8 cellular contexts compared by ENCODE assay signal in genomic region chr20:47785900-47786762, GRCh38. TPM values are rescaled to one million over a fixed set of nuclear protein-coding genes. Genes with fewer than 3 reads are reported as not detected.
DNase-seq lines count a peak whose midpoint lies in the region; ATAC-seq, FAIRE-seq and TF ChIP-seq lines count a peak whose summit lies in the region.

No MANE protein-coding gene starts in this region.

- POLR2A ChIA-PET in CD4-positive, alpha-beta T cell (lab: Charles Lee): no interaction called here
- POLR2A ChIA-PET in PC-3 (lab: Charles Lee; ENCODE audit: unreplicated experiment): interaction anchor here (0.6 to 1.8 kb wide), 4 partner anchors 23 to 572 kb away, joined by 3 to 15 read pairs (median 4); no protein-coding TSS in a partner anchor

- CTCF ChIA-PET in CD4-positive, alpha-beta T cell (lab: Charles Lee): no interaction called here
- CTCF ChIA-PET in PC-3 (lab: Charles Lee): interaction anchor here (0.6 to 1.8 kb wide), 9 partner anchors 58 to 835 kb away, joined by 3 to 11 read pairs (median 3); no protein-coding TSS in a partner anchor

- peak overlapping the region; percentile 48 for H3K4me3 Mint-ChIP-seq in CD4-positive, alpha-beta T cell

- H3K4me1 ChIP-seq in PC-3 (ENCODE audit: insufficient read depth, low read length): peaks cover 66% of the 10 kb centered on the region
- H3K4me1 ChIP-seq in keratinocyte (ENCODE audit: control insufficient read depth, extremely low read depth, insufficient read depth, low read length): peaks cover 38% of the 10 kb centered on the region
- H3K4me1 ChIP-seq in skeletal muscle satellite cell (ENCODE audit: control insufficient read depth, insufficient read depth, low read length): peaks cover 12% of the 10 kb centered on the region

- H3F3A ChIP-seq in PC-3 (ENCODE audit: low read length, unreplicated experiment): peaks cover 11% of the 10 kb centered on the region

- peaks cover 59% of the 10 kb centered on the region for H3K27me3 ChIP-seq in CD4-positive, alpha-beta T cell (ENCODE audit: control insufficient read depth, insufficient read depth, low read length)
- H3K27me3 ChIP-seq in H7 (ENCODE audit: control insufficient read depth, insufficient read depth, low read length) (peaks cover 22% of the 10 kb centered on the region), PC-3 (ENCODE audit: low read length) (no peaks in the 10 kb centered on the region), keratinocyte (ENCODE audit: control insufficient read depth, extremely low read depth, insufficient read depth, low read length) (no peaks in the 10 kb centered on the region), skeletal muscle satellite cell (ENCODE audit: control insufficient read depth, insufficient read depth, low read length) (peaks cover 84% of the 10 kb centered on the region)

- H3K27me3 Mint-ChIP-seq in CD4-positive, alpha-beta T cell: peaks cover 80% of the 10 kb centered on the region

- intact Hi-C loops in CD4-positive, alpha-beta T cell (cut with DNase I, micrococcal nuclease): no loop called here
- intact Hi-C loops in PC-3 (cut with micrococcal nuclease): loop anchor here (1.0 to 10.0 kb wide), 5 partner anchors 141 to 834 kb away; no protein-coding TSS in a partner anchor

- H3K4me2 ChIP-seq in PC-3 (ENCODE audit: low read length) (peak overlapping the region; percentile 93), keratinocyte (ENCODE audit: control insufficient read depth, extremely low read depth, insufficient read depth, low read depth, low read length) (peak overlapping the region; percentile 97), skeletal muscle satellite cell (ENCODE audit: low read length) (peak overlapping the region; percentile 83)

- H3K9ac ChIP-seq in PC-3 (ENCODE audit: low read length) (peak overlapping the region; percentile 96), keratinocyte (ENCODE audit: control insufficient read depth, extremely low read depth, insufficient read depth, low read length) (peak overlapping the region; percentile 88), skeletal muscle satellite cell (ENCODE audit: low read depth, low read length) (no peak overlapping the region)

- H3K27ac ChIP-seq in CD4-positive, alpha-beta T cell (ENCODE audit: low read depth, low read length): no peak overlapping the region
- peak overlapping the region; percentile 87 for H3K27ac ChIP-seq in PC-3 (ENCODE audit: low read length)
- H3K27ac ChIP-seq in coronary artery: peak overlapping the region; percentile 55 to 89
- H3K27ac ChIP-seq in keratinocyte (ENCODE audit: control insufficient read depth, insufficient read depth, low read length): peak overlapping the region; percentile 82

- H3K9me2 ChIP-seq in PC-3 (replicated peaks; ENCODE audit: low read length): no peaks in the 10 kb centered on the region

- H3K4me1 Mint-ChIP-seq in CD4-positive, alpha-beta T cell (ENCODE audit: low read depth): peaks cover 16% of the 10 kb centered on the region

- BruUV-seq in PC-3 (replicated peaks; lab: Mats Ljungman, UMichigan): TSS peak; percentile 64

- no peaks in the 10 kb centered on the region for H3K9me3 ChIP-seq in CD4-positive, alpha-beta T cell (ENCODE audit: control insufficient read depth, low read length)
- H3K9me3 ChIP-seq in PC-3 (ENCODE audit: low read length) (no peaks in the 10 kb centered on the region), keratinocyte (ENCODE audit: control insufficient read depth, low read depth, low read length) (no peaks in the 10 kb centered on the region), skeletal muscle satellite cell (replicated peaks; ENCODE audit: low read length) (no peaks in the 10 kb centered on the region)

- peak overlapping the region; percentile 46 for H3K4me3 ChIP-seq in H7 (ENCODE audit: insufficient read depth, low read depth, low read length)
- peak overlapping the region; percentile 83 for H3K4me3 ChIP-seq in PC-3 (ENCODE audit: low read length)
- H3K4me3 ChIP-seq in coronary artery: peak overlapping the region; percentile 92
- peak overlapping the region; percentile 57 to 76 (median 75) for H3K4me3 ChIP-seq in keratinocyte (ENCODE audit: control insufficient read depth in 2 of 3, extremely low read depth in 1 of 3, insufficient read depth in 2 of 3, low read depth in 1 of 3, low read length in 3 of 3)
- peak overlapping the region; percentile 57 for H3K4me3 ChIP-seq in skeletal muscle satellite cell (ENCODE audit: low read length)

- no peak for TF ChIP-seq CTCF in CD4-positive, alpha-beta T cell (IDR thresholded peaks at IDR 0.05)
- peak; percentile 96 for TF ChIP-seq CTCF in PC-3 (conservative IDR thresholded peaks at IDR 0.05; ENCODE audit: low read depth, low read length)
- peak; percentile 53 for TF ChIP-seq CTCF in coronary artery (IDR thresholded peaks at IDR 0.05)
- TF ChIP-seq CTCF in keratinocyte (optimal IDR thresholded peaks at IDR 0.05 in 1 of 3, IDR thresholded peaks at IDR 0.05 in 1 of 3, conservative IDR thresholded peaks at IDR 0.05 in 1 of 3; ENCODE audit: extremely low read depth in 1 of 3, insufficient read depth in 2 of 3, low read length in 3 of 3): peak; percentile 64 to 89 (median 79)

- H2AFZ ChIP-seq in PC-3 (ENCODE audit: low read length): peak overlapping the region; percentile 52
- peak overlapping the region; percentile 77 for H2AFZ ChIP-seq in keratinocyte (ENCODE audit: control insufficient read depth, low read length)

- no peaks in the 10 kb centered on the region for H3K36me3 Mint-ChIP-seq in CD4-positive, alpha-beta T cell (ENCODE audit: low read depth)

- H3K9me1 ChIP-seq in keratinocyte (ENCODE audit: control insufficient read depth, extremely low read depth, insufficient read depth, low read length): no peaks in the 10 kb centered on the region

- H3K27ac Mint-ChIP-seq in CD4-positive, alpha-beta T cell: no peak overlapping the region

- DNase-seq in CD4-positive, alpha-beta T cell: no peak
- DNase-seq in H7 (peak; percentile 90), PC-3 (peak; percentile 90), coronary artery (ENCODE audit: low spot score) (peak; percentile 83), keratinocyte (ENCODE audit: low read depth, low spot score) (no peak), SHP77 treated with DMSO at 0.1 percent for 48 hours (lab: John Stamatoyannopoulos, UW) (no peak)

- H3K36me3 ChIP-seq in H7 (replicated peaks; ENCODE audit: control insufficient read depth, insufficient read depth, low read length) (no peaks in the 10 kb centered on the region), PC-3 (ENCODE audit: low read depth, low read length) (peaks cover 16% of the 10 kb centered on the region), keratinocyte (ENCODE audit: control insufficient read depth in 2 of 2, extremely low read depth in 1 of 2, insufficient read depth in 2 of 2, low read length in 2 of 2) (peaks cover 0 to 3% of the 10 kb centered on the region in 2 experiments), skeletal muscle satellite cell (ENCODE audit: insufficient read depth, low read length) (no peaks in the 10 kb centered on the region)

- H4K20me1 ChIP-seq in PC-3 (ENCODE audit: low read length) (peaks cover 34% of the 10 kb centered on the region), keratinocyte (ENCODE audit: control insufficient read depth, extremely low read depth, insufficient read depth, low read length) (peaks cover 3% of the 10 kb centered on the region)

- peak; percentile 75 for FAIRE-seq in keratinocyte (lab: Jason Lieb, UNC)

- ATAC-seq in CD4-positive, alpha-beta T cell (ENCODE audit: poor library complexity): no peak
- peak; percentile 35 for ATAC-seq in PC-3
- no peak for ATAC-seq in HG03175 (IDR thresholded peaks at IDR 0.05; ENCODE audit: unreplicated experiment)

- H3K79me2 ChIP-seq in PC-3 (ENCODE audit: low read length) (peaks cover 55% of the 10 kb centered on the region), keratinocyte (ENCODE audit: control insufficient read depth, insufficient read depth, low read length) (peaks cover 37% of the 10 kb centered on the region)

- dilution Hi-C loops in keratinocyte (cut with MboI; ENCODE audit: extremely low pct_ligation_motif_present, low sequenced_read_pairs): loop anchor here (25.0 kb wide), 1 partner anchor 501 kb away; no protein-coding TSS in a partner anchor

- no peaks in the 10 kb centered on the region for H3K9me3 Mint-ChIP-seq in CD4-positive, alpha-beta T cell

RNA-seq across cellular contexts. Expression of gene SULF2, which starts 0.8 kb away (rescaled TPM):
- total RNA-seq in CD4-positive, alpha-beta T cell: 1 to 10 TPM; 1.5 to 2.8 TPM
- 23.9 and 52.0 TPM in 2 replicates for total RNA-seq in H7 (2014; rRNA removed; shearing (Covaris generic))
- 340 and 372 TPM in 2 replicates for total RNA-seq in PC-3 (2014; rRNA removed)
- 52.2 to 93.9 TPM (median 64.4 TPM) in 3 replicates for polyA plus RNA-seq in keratinocyte
- 161 TPM for polyA plus RNA-seq in keratinocyte (2011; ENCODE audit: low read depth)
- polyA plus RNA-seq in keratinocyte (2011; cell fraction: cytosol; rRNA removed): 72.7 and 101 TPM in 2 replicates
- 174 and 222 TPM in 2 replicates for polyA plus RNA-seq in keratinocyte (2011; cell fraction: nucleus; rRNA removed)
- 111 and 224 TPM in 2 replicates for polyA plus RNA-seq in keratinocyte (2012; ENCODE audit: low replicate concordance)
- 125 to 387 TPM (median 155 TPM) in 3 replicates for polyA minus RNA-seq in keratinocyte
- 139 TPM for polyA minus RNA-seq in keratinocyte (2011; cell fraction: cytosol; rRNA and poly(A)+ RNA removed)
- 253 and 279 TPM in 2 replicates for polyA minus RNA-seq in keratinocyte (2011; cell fraction: nucleus; rRNA and poly(A)+ RNA removed)
- total RNA-seq in skeletal muscle satellite cell (2012; rRNA removed): 0.66 and 2.5 TPM in 2 replicates

Comparison
In these comparisons a context has a peak if more than half of its experiments do, and no peak if none do; other contexts are left out.
1. DNase-seq: peak in H7 (single experiment), PC-3 (single experiment) and coronary artery (single experiment); none in CD4-positive, alpha-beta T cell (0 of 10), keratinocyte (single experiment) and SHP77 treated with DMSO at 0.1 percent for 48 hours (single experiment).
2. Peak in every context shown above with its lines, with median percentiles within 50 percentile points of each other: H3K4me3 ChIP-seq and H3K4me2 ChIP-seq.